Comparison of ENCODE assay signal across 1 cellular context in the genomic region with DNA sequence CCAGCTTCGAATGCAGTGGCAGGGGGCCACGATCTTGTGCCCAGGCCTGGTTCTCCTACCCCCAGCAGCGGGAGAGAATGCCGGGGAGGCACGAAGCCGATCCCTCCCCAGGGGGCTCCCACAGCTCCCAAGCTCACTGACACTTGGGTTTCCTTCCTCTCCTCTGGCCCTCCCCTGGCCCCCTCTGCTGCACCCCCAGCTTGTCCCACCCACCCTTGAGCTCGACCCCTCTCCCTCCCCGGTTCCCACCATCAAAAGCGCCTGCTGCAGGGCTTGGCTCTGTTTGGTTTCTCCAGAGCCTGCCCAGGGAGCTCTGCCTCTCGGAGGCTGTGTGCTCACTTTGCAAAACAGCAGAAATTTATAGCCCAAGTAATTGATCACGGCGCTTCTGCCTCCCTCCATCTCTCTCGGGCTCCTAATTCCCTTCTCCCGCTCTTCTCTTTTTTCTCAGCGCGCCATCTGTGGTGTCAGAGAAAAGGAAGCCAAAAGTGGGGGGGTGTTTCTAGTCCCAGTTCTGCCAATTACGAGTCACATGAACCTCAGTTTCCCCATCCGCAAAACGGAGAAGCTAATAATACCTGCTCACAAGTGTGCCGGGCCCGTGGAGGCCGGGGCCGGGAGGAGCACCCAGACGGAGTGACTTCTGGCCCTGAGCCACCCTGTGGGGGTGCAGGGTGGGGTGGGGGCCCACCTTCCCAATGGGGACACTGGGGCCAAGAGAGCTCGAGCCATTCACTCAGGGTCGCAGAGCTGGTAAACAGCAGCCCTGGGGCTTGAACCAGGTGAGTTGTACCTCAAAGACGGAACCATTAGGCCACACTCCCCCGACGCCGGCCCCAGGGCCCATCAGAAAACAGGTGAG.
TF ChIP-seq lines count a peak whose summit lies in the region.

No MANE protein-coding gene starts in this region.

TF ChIP-seq in SK-N-SH treated with all-trans-retinoic acid at 6 μM for 48 hours, 23 proteins besides CTCF, POLR2A, EP300 and RAD21 (continued from another document):
- no peak for TF ChIP-seq TSHZ2 (CRISPR knock-in tag; IDR thresholded peaks at IDR 0.05)
- TF ChIP-seq ZC3H10 (CRISPR knock-in tag; IDR thresholded peaks at IDR 0.05) = no peak
- TF ChIP-seq ESRRG (CRISPR knock-in tag; IDR thresholded peaks at IDR 0.05) = no peak
- no peak for TF ChIP-seq RARB (CRISPR knock-in tag; IDR thresholded peaks at IDR 0.05)
- TF ChIP-seq ISL1 (CRISPR knock-in tag; IDR thresholded peaks at IDR 0.05) = no peak
- TF ChIP-seq SNAI2 (CRISPR knock-in tag; IDR thresholded peaks at IDR 0.05) = no peak
- TF ChIP-seq ARNTL (CRISPR knock-in tag; IDR thresholded peaks at IDR 0.05; ENCODE audit: borderline replicate concordance, low read depth) = no peak
TF ChIP-seq in SK-N-SH treated with all-trans-retinoic acid at 6 μM for 48 hours: peak in this region for 0.
